ENCODE assay signal across 8 cellular contexts in genomic region chr1:16740042-16740964, GRCh38. TPM values are rescaled to one million over a fixed set of nuclear protein-coding genes. Genes with fewer than 3 reads are reported as not detected.
DNase-seq lines count a peak whose midpoint lies in the region; ATAC-seq, FAIRE-seq and TF ChIP-seq lines count a peak whose summit lies in the region.
"Not testable (repeated sequence)": the region's sequence is repeated elsewhere in the genome, so short reads cannot be mapped to it uniquely, and the experiment has no call there.

Gene RNU1-4, plus strand, starts transcription at chr1:16740516.

- DNase-seq in mesenteric fat pad (ENCODE audit: low spot score); upper lobe of right lung: not testable (repeated sequence)

- intact Hi-C loops in upper lobe of right lung (cut with DNase I): not testable (repeated sequence)

- not testable (repeated sequence) for H3K4me1 ChIP-seq in upper lobe of right lung

- ATAC-seq in GM18520 (IDR thresholded peaks at IDR 0.05; ENCODE audit: unreplicated experiment) (peak; percentile 86), GM21423 (IDR thresholded peaks at IDR 0.05; ENCODE audit: unreplicated experiment) (peak; percentile 98), HG02884 (IDR thresholded peaks at IDR 0.05; ENCODE audit: unreplicated experiment) (peak; percentile 75), HG03469 (IDR thresholded peaks at IDR 0.05; ENCODE audit: unreplicated experiment) (peak; percentile 42), upper lobe of right lung (peak; percentile 98)

- not testable (repeated sequence) for H3K36me3 ChIP-seq in upper lobe of right lung

- not testable (repeated sequence) for H3K27me3 ChIP-seq in upper lobe of right lung

- H3K4me3 ChIP-seq in upper lobe of right lung: not testable (repeated sequence)

- POLR2A ChIA-PET in activated CD8-positive, alpha-beta memory T cell treated with anti-CD3 and anti-CD28 coated beads for 36 hours (lab: Charles Lee): not testable (repeated sequence)

- CTCF ChIA-PET in activated CD8-positive, alpha-beta memory T cell treated with anti-CD3 and anti-CD28 coated beads for 36 hours (lab: Charles Lee): not testable (repeated sequence)

- peak; percentile 96 for FAIRE-seq in endometrium (lab: Jason Lieb, UNC)

- not testable (repeated sequence) for TF ChIP-seq CTCF in upper lobe of right lung (IDR thresholded peaks at IDR 0.05)

- not testable (repeated sequence) for H3K9me3 ChIP-seq in upper lobe of right lung

- H3K27ac ChIP-seq in upper lobe of right lung: not testable (repeated sequence)

RNA-seq across cellular contexts. Expression of gene RNU1-4, which starts in this region (rescaled TPM):
- total RNA-seq in activated CD8-positive, alpha-beta memory T cell treated with anti-CD3 and anti-CD28 coated beads for 36 hours: 1,000 to 10,000 TPM in 1 of 2 experiments, 100 to 1,000 TPM in 1; 907 to 1,003 TPM
- total RNA-seq in mesenteric fat pad (6,165 TPM), upper lobe of right lung (6,622 TPM)

Comparison
In these comparisons a context has a peak if more than half of its experiments do, and no peak if none do; other contexts are left out.
1. ATAC-seq: peak in every context shown above with its lines; median percentile 98 in GM21423; 98 in upper lobe of right lung; 86 in GM18520; 75 in HG02884; 42 in HG03469.